ENCODE assay signal across 8 cellular contexts in the genomic region with DNA sequence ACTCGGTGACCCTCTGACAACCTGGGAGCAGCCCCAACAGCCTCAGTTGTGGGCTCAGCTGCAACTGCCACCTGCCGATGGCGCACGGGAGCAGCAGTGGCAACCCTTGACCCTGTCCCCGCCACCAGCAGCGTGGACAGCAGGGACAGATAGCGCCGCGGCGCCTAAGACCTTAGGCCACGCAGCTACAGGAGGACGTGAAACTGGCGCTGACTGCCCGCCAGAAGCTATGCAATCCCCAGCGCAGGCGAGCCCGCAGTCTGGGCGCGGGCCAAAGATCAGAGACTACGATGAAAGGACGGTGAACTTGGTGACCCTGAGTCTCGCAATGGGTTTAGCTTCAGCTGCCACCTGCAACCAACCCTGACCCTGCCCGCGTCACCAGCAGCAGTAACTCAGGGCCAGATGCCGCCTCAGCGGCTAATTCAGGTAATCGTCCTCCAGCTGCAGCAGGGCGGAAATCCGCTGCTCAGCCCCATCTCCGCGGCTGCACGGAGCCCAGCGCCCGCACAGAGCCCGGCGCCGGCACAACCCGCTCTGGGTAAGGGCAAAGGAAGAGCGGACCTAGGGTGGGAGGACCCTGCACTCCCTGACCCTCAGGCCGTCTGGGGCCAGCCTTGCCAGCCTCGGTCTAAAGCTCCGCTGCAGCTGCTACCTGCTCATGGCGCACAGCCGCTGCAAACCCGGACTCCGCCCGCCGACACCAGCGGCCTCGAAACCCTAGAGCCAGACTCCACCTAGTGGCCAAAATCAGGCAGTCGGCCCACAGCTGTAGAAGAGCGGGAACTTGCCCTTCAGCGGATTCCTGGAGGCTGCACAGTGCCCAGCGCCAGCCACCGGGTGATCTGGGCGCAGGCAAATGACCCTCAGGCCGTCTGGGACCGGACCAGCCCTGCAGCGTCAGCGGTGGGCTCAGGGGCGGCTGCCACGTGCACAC.
DNase-seq lines count a peak whose midpoint lies in the region; ATAC-seq, FAIRE-seq and TF ChIP-seq lines count a peak whose summit lies in the region.
"Not testable (repeated sequence)": the region's sequence is repeated elsewhere in the genome, so short reads cannot be mapped to it uniquely, and the experiment has no call there.

No MANE protein-coding gene starts in this region.

- not testable (repeated sequence) for H3K9me3 Mint-ChIP-seq in activated CD8-positive, alpha-beta T cell treated with anti-CD3 and anti-CD28 coated beads, Interleukin-2, amount 10 ng/mL, durations not matched to agents 7 days and 5 days (ENCODE audit: insufficient read depth); activated naive CD8-positive, alpha-beta T cell treated with anti-CD3 and anti-CD28 coated beads, Interleukin-2, amount 50 U/mL, for 24 hours

- not testable (repeated sequence) for H3K27me3 Mint-ChIP-seq in activated CD8-positive, alpha-beta T cell treated with anti-CD3 and anti-CD28 coated beads, Interleukin-2, amount 10 ng/mL, durations not matched to agents 7 days and 5 days (ENCODE audit: low read depth); activated naive CD8-positive, alpha-beta T cell treated with anti-CD3 and anti-CD28 coated beads, Interleukin-2, amount 50 U/mL, for 24 hours

- peak; percentile 47 for ATAC-seq in activated CD8-positive, alpha-beta T cell treated with anti-CD3 and anti-CD28 coated beads, Interleukin-2, amount 10 ng/mL, durations not matched to agents 7 days and 5 days
- ATAC-seq in activated naive CD8-positive, alpha-beta T cell treated with anti-CD3 and anti-CD28 coated beads, Interleukin-2, amount 50 U/mL, for 24 hours; heart right ventricle; pancreas: not testable (repeated sequence)

- not testable (repeated sequence) for H3K9me3 ChIP-seq in heart right ventricle, pancreas, vagina

- peak; percentile 43 for TF ChIP-seq CTCF in GM10266 (IDR thresholded peaks at IDR 0.05; ENCODE audit: control insufficient read depth, insufficient read depth, low read depth, missing control alignments)
- TF ChIP-seq CTCF in heart right ventricle (IDR thresholded peaks at IDR 0.05), result peak in 8 of 9 donors; percentile 45 to 69 (median 56)
- TF ChIP-seq CTCF in pancreas (IDR thresholded peaks at IDR 0.05), result peak in 3 of 4 donors; percentile 13 to 52 (median 38)
- peak in 2 of 3 experiments; percentile 11 to 31 for TF ChIP-seq CTCF in vagina (IDR thresholded peaks at IDR 0.05)

- H3K27ac ChIP-seq in heart right ventricle, pancreas, vagina: not testable (repeated sequence)

- TF ChIP-seq POLR2A in vagina (IDR thresholded peaks at IDR 0.05), result not testable (repeated sequence)

- intact Hi-C loops in heart right ventricle (cut with DNase I); pancreas (cut with DNase I); vagina (cut with DNase I): not testable (repeated sequence)

- peak overlapping the region; percentile 60 for H3K4me3 Mint-ChIP-seq in activated CD8-positive, alpha-beta T cell treated with anti-CD3 and anti-CD28 coated beads, Interleukin-2, amount 10 ng/mL, durations not matched to agents 7 days and 5 days
- H3K4me3 Mint-ChIP-seq in activated naive CD8-positive, alpha-beta T cell treated with anti-CD3 and anti-CD28 coated beads, Interleukin-2, amount 50 U/mL, for 24 hours, result peak overlapping the region; percentile 40

- H3K36me3 ChIP-seq in heart right ventricle, pancreas, vagina: not testable (repeated sequence)

- H3K36me3 Mint-ChIP-seq in activated CD8-positive, alpha-beta T cell treated with anti-CD3 and anti-CD28 coated beads, Interleukin-2, amount 10 ng/mL, durations not matched to agents 7 days and 5 days (ENCODE audit: low read depth); activated naive CD8-positive, alpha-beta T cell treated with anti-CD3 and anti-CD28 coated beads, Interleukin-2, amount 50 U/mL, for 24 hours (ENCODE audit: low read depth): not testable (repeated sequence)

- POLR2A ChIA-PET in activated CD8-positive, alpha-beta T cell treated with anti-CD3 and anti-CD28 coated beads, Interleukin-2, amount 10 ng/mL, durations not matched to agents 7 days and 5 days (lab: Charles Lee), result not testable (repeated sequence)

- WGBS in heart right ventricle, 2 donors, result 10 to 17% methylated on average over 42 to 57 of the region's 62 CpGs
- 12 to 16% methylated on average over 36 to 61 of the region's 62 CpGs for WGBS in pancreas, 2 donors

- H3K4me1 ChIP-seq in heart right ventricle, pancreas, vagina: not testable (repeated sequence)

- not testable (repeated sequence) for H3K27me3 ChIP-seq in heart right ventricle, pancreas, vagina

- not testable (repeated sequence) for H3K4me1 Mint-ChIP-seq in activated CD8-positive, alpha-beta T cell treated with anti-CD3 and anti-CD28 coated beads, Interleukin-2, amount 10 ng/mL, durations not matched to agents 7 days and 5 days (ENCODE audit: low read depth); activated naive CD8-positive, alpha-beta T cell treated with anti-CD3 and anti-CD28 coated beads, Interleukin-2, amount 50 U/mL, for 24 hours

- H3K4me3 ChIP-seq in heart right ventricle (peak overlapping the region in 9 of 10 donors; percentile 8 to 49 (median 38)), pancreas (peak overlapping the region in 2 of 4 donors; percentile 28 to 31), vagina (peak overlapping the region in 1 of 2 donors; percentile 32)

- not testable (repeated sequence) for DNase-seq in GM10266 (ENCODE audit: extremely low spot score)
- DNase-seq in OCI-M1 (lab: John Stamatoyannopoulos, UW), result peak; percentile 10
- peak; percentile 82 for DNase-seq in activated CD8-positive, alpha-beta T cell treated with anti-CD3 and anti-CD28 coated beads, Interleukin-2, amount 10 ng/mL, durations not matched to agents 7 days and 5 days
- DNase-seq in activated naive CD8-positive, alpha-beta T cell treated with anti-CD3 and anti-CD28 coated beads, Interleukin-2, amount 50 U/mL, for 24 hours, result peak; percentile 36
- DNase-seq in heart right ventricle, result peak; percentile 58 to 66
- peak; percentile 55 to 84 (median 76) for DNase-seq in pancreas
- DNase-seq in stimulated activated CD8-positive, alpha-beta memory T cell treated with anti-CD3 and anti-CD28 coated beads, Interleukin-12 subunit alpha, Interleukin-12 subunit beta, amount 100 ng/mL, for 4 hours (ENCODE audit: low read depth), result peak; percentile 43
- peak in 1 of 2 donors; percentile 3 for DNase-seq in vagina (ENCODE audit: extremely low spot score in 2 of 2)

- not testable (repeated sequence) for H3K27ac Mint-ChIP-seq in activated CD8-positive, alpha-beta T cell treated with anti-CD3 and anti-CD28 coated beads, Interleukin-2, amount 10 ng/mL, durations not matched to agents 7 days and 5 days; activated naive CD8-positive, alpha-beta T cell treated with anti-CD3 and anti-CD28 coated beads, Interleukin-2, amount 50 U/mL, for 24 hours

- FAIRE-seq in pancreas (lab: Jason Lieb, UNC), result not testable (repeated sequence)

- CTCF ChIA-PET in activated CD8-positive, alpha-beta T cell treated with anti-CD3 and anti-CD28 coated beads, Interleukin-2, amount 10 ng/mL, durations not matched to agents 7 days and 5 days (lab: Charles Lee), result interaction anchor here (0.6 kb wide), 1 partner anchor 279 kb away, joined by 3 read pairs; no protein-coding TSS in a partner anchor
